Comparison of ENCODE assay signal across 1 cellular context in the genomic region with DNA sequence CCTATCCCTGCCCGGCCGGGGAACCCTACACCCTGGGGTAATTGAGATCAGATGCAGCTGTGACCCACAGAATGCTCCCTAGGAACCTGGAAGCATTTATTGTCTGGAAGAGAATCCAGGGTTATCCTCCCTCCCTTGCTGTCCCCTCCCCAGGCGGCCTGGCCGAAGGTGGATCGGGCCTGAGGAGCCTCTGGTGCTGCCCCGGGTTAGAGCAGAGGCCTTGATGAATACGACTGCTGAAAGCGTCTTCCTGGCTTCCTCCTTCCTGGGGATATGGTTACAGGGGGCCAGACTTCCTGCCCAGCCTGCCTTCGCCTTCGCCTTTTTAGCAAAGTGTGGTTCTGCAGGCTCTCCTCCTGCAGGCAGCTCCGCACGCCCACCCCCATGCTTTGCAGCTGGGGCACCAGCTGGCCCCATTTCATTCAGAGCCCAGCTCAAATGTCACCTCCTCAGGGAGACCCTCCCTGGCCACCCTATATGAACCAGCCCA.
TF ChIP-seq lines count a peak whose summit lies in the region.

No MANE protein-coding gene starts in this region.

TF ChIP-seq in IMR-90, 13 proteins besides CTCF, POLR2A, EP300 and RAD21:
- no peak for TF ChIP-seq NFE2L2 (IDR thresholded peaks at IDR 0.05; ENCODE audit: low read depth, low read length)
- no peak for TF ChIP-seq BHLHE40 (IDR thresholded peaks at IDR 0.05; ENCODE audit: low read depth, low read length)
- TF ChIP-seq CEBPB (IDR thresholded peaks at IDR 0.05; ENCODE audit: low read depth, low read length), result no peak
- no peak for TF ChIP-seq RCOR1 (IDR thresholded peaks at IDR 0.05; ENCODE audit: insufficient replicate concordance, low read length)
- TF ChIP-seq CHD1 (IDR thresholded peaks at IDR 0.05; ENCODE audit: low read depth, low read length), result no peak
- no peak for TF ChIP-seq MXI1 (IDR thresholded peaks at IDR 0.05; ENCODE audit: borderline replicate concordance, low read depth, low read length)
- no peak for TF ChIP-seq SMC3 (IDR thresholded peaks at IDR 0.05; ENCODE audit: low read depth, low read length)
